ENCODE assay signal across 9 cellular contexts in the genomic region with DNA sequence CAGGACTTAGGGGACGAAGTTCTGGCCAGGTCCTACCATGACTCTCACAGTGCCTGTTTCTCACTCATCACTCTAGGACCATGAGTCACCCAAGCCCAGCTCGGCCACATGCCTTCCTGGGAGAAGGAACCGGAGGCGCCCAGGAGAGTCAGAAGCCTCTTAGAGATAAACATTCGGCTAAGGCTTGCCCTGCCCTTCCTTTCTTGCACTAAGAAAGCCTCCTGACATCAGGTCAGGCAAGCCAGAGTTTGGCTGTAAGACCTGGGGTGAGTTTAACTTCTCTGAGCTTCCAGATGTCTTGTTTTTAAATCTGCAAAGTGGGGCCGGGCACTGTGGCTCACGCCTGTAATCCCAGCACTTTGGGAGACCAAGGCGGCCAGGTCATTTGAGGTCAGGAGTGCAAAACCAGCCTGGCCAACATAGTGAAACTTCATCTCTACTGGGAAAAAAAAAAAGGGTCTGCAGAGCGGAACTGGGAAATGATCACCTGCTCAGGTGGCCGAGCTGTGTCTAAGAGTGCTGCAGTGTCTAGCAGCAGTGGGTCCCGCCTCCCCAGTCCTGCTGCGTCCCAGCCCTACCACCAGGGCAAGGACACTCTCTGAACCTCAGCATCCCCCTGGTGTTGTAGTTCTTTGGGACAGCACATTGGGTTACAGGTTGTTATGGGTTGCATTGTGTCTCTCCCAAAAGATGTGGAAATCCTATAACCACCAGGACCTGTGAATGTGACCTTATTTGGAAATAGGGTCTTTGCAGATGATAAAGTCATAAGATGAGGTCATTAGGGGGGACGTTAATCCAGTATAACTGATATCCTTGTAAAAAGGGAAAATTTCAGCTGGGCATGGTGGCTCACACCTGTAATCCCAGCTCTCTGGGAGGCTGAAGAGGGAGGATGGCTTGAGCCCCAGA. TPM values are rescaled to one million over a fixed set of nuclear protein-coding genes. Genes with fewer than 3 reads are reported as not detected.
DNase-seq lines count a peak whose midpoint lies in the region; ATAC-seq, FAIRE-seq and TF ChIP-seq lines count a peak whose summit lies in the region.
"Had no signal": no experiment of that assay in that cellular context is flagged by ENCODE, and none has a peak within 500 bp of the region (broad histone marks: within the 10 kb centered on the region; RNA-seq: fewer than 3 reads in every experiment).

No MANE protein-coding gene starts in this region.

- H3K9me3 ChIP-seq in H9 (ENCODE audit: control insufficient read depth, low read depth, low read length) (no peaks in the 10 kb centered on the region), kidney (ENCODE audit: control insufficient read depth in 1 of 2, low read length in 2 of 2) (no peaks in the 10 kb centered on the region), colonic mucosa (no peaks in the 10 kb centered on the region)

- intact Hi-C loops in activated T-helper 1 cell treated with anti-CD3 and anti-CD28 coated beads, Interleukin-12 subunit alpha, Interleukin-12 subunit beta, Interleukin-2, Interleukin-4 antibody, amounts not matched to agents 30 ng/mL and 10 ng/mL and 1 ng/mL, durations not matched to agents 14 hours and 24 hours and 36 hours (cut with micrococcal nuclease): loop anchor here (5.0 kb wide), 2 partner anchors 157 to 1033 kb away; partner anchors contain the start of gene RRM1
- intact Hi-C loops in kidney (cut with DNase I): no loop called here
- intact Hi-C loops in colonic mucosa (cut with DNase I): no loop called here

- FAIRE-seq in kidney (lab: Jason Lieb, UNC): no peak
- FAIRE-seq: TTC549 had no signal

- H2BK120ac ChIP-seq in H9 (ENCODE audit: low read depth, low read length, poor library complexity, severe bottlenecking): no peak overlapping the region

- no peak overlapping the region for H2AK5ac ChIP-seq in H9 (ENCODE audit: insufficient read length, low read length)

- no peaks in the 10 kb centered on the region; the same call in 1 of the 2 replicates for H3K4me1 ChIP-seq in H9 (ENCODE audit: insufficient read depth, low read length)
- peaks cover 5 to 6% of the 10 kb centered on the region in 2 donors for H3K4me1 ChIP-seq in kidney (ENCODE audit: control insufficient read depth in 1 of 2, insufficient read depth in 1 of 2, low read depth in 1 of 2, low read length in 2 of 2)
- peaks cover 6% of the 10 kb centered on the region for H3K4me1 ChIP-seq in colonic mucosa

- H3K23me2 ChIP-seq in H9 (ENCODE audit: insufficient read length, low read depth, low read length, poor library complexity, severe bottlenecking): peaks cover 5% of the 10 kb centered on the region

- no peaks in the 10 kb centered on the region for H4K20me1 ChIP-seq in H9 (ENCODE audit: control insufficient read depth, insufficient read depth, insufficient read length)

- no peak overlapping the region for H3K4me2 ChIP-seq in H9 (ENCODE audit: insufficient read depth, insufficient read length, low read length)

- H3K36me3 ChIP-seq in kidney (ENCODE audit: control insufficient read depth in 1 of 2, insufficient read depth in 2 of 2, low read length in 2 of 2): no peaks in the 10 kb centered on the region
- no peaks in the 10 kb centered on the region for H3K36me3 ChIP-seq in colonic mucosa

- H3K27me3 ChIP-seq in H9 (ENCODE audit: insufficient read depth, low read length) (no peaks in the 10 kb centered on the region), colonic mucosa (no peaks in the 10 kb centered on the region)

- peaks cover 8 to 15% (median 13%) of the 10 kb centered on the region in 3 experiments for H3K36me3 Mint-ChIP-seq in H9 (ENCODE audit: insufficient read depth in 1 of 3, low read depth in 3 of 3)
- peaks cover 15% of the 10 kb centered on the region for H3K36me3 Mint-ChIP-seq in activated T-helper 1 cell treated with anti-CD3 and anti-CD28 coated beads, Interleukin-12 subunit alpha, Interleukin-12 subunit beta, Interleukin-2, Interleukin-4 antibody, amounts not matched to agents 30 ng/mL and 10 ng/mL and 1 ng/mL, durations not matched to agents 14 hours and 24 hours and 36 hours (ENCODE audit: low read depth)

- H3K79me2 ChIP-seq in H9 (ENCODE audit: insufficient read depth, low read length): peaks cover 20% of the 10 kb centered on the region; the same call in 1 of the 2 replicates

- H3K9me3 Mint-ChIP-seq in H9: no peaks in the 10 kb centered on the region
- H3K9me3 Mint-ChIP-seq in activated T-helper 1 cell treated with anti-CD3 and anti-CD28 coated beads, Interleukin-12 subunit alpha, Interleukin-12 subunit beta, Interleukin-2, Interleukin-4 antibody, amounts not matched to agents 30 ng/mL and 10 ng/mL and 1 ng/mL, durations not matched to agents 14 hours and 24 hours and 36 hours: no peaks in the 10 kb centered on the region

- H3K23ac ChIP-seq in H9 (ENCODE audit: insufficient read length, low read depth, low read length): no peak overlapping the region

- peak overlapping the region in 1 of 3 experiments; percentile 39; a peak in 1 of 7 replicates for H3K27ac Mint-ChIP-seq in H9
- no peak overlapping the region for H3K27ac Mint-ChIP-seq in activated T-helper 1 cell treated with anti-CD3 and anti-CD28 coated beads, Interleukin-12 subunit alpha, Interleukin-12 subunit beta, Interleukin-2, Interleukin-4 antibody, amounts not matched to agents 30 ng/mL and 10 ng/mL and 1 ng/mL, durations not matched to agents 14 hours and 24 hours and 36 hours

- peaks cover 4% of the 10 kb centered on the region for H3K79me1 ChIP-seq in H9 (ENCODE audit: insufficient read depth, low read depth, low read length, poor library complexity, severe bottlenecking)

- H3K4me3 Mint-ChIP-seq in H9: peak overlapping the region in 1 of 2 experiments; percentile 58; a peak in 2 of 5 replicates
- peak overlapping the region; percentile 54 for H3K4me3 Mint-ChIP-seq in activated T-helper 1 cell treated with anti-CD3 and anti-CD28 coated beads, Interleukin-12 subunit alpha, Interleukin-12 subunit beta, Interleukin-2, Interleukin-4 antibody, amounts not matched to agents 30 ng/mL and 10 ng/mL and 1 ng/mL, durations not matched to agents 14 hours and 24 hours and 36 hours

- H2BK12ac ChIP-seq in H9 (ENCODE audit: insufficient read length, low read depth, low read length): no peak overlapping the region

- no peaks in the 10 kb centered on the region; the same call in 1 of the 2 replicates for H3K27me3 Mint-ChIP-seq in H9 (ENCODE audit: low read depth)
- peaks cover 3% of the 10 kb centered on the region for H3K27me3 Mint-ChIP-seq in activated T-helper 1 cell treated with anti-CD3 and anti-CD28 coated beads, Interleukin-12 subunit alpha, Interleukin-12 subunit beta, Interleukin-2, Interleukin-4 antibody, amounts not matched to agents 30 ng/mL and 10 ng/mL and 1 ng/mL, durations not matched to agents 14 hours and 24 hours and 36 hours (ENCODE audit: insufficient read depth)

- no peak overlapping the region for H3T11ph ChIP-seq in H9 (ENCODE audit: low read length)

- TF ChIP-seq CTCF in AG09309 (IDR thresholded peaks at IDR 0.05; ENCODE audit: control insufficient read depth, insufficient read depth, low read depth, low read length, missing control alignments): peak; percentile 7
- TF ChIP-seq CTCF in H9 (conservative IDR thresholded peaks at IDR 0.05): peak; percentile 52
- TF ChIP-seq CTCF in kidney (IDR thresholded peaks at IDR 0.05; ENCODE audit: borderline replicate concordance, extremely low read depth, insufficient read depth): no peak
- no peak for TF ChIP-seq CTCF in colonic mucosa (IDR thresholded peaks at IDR 0.05)

- no peak overlapping the region for H2AFZ ChIP-seq in H9 (ENCODE audit: low read length)

- no peak overlapping the region for H3K4me3 ChIP-seq in AG09309 (ENCODE audit: control insufficient read depth, low read depth, low read length)
- no peak overlapping the region for H3K4me3 ChIP-seq in kidney (ENCODE audit: low read length in 2 of 2)
- no peak overlapping the region for H3K4me3 ChIP-seq in colonic mucosa

- no peak overlapping the region for H3K18ac ChIP-seq in H9 (ENCODE audit: insufficient read length, low read depth, low read length)

- no peak overlapping the region for H3K4ac ChIP-seq in H9 (ENCODE audit: low read depth, low read length)

- WGBS in H9 (ENCODE audit: extremely low coverage, insufficient read length, low lambda C conversion rate): no CpG with 5 or more reads among the region's 13 CpGs

- no peak overlapping the region for H4K8ac ChIP-seq in H9 (replicated peaks; ENCODE audit: insufficient read length, low read depth, low read length)

- no peak overlapping the region for H4K91ac ChIP-seq in H9 (ENCODE audit: insufficient read length, low read depth, low read length)

- no peak overlapping the region for H2BK20ac ChIP-seq in H9 (ENCODE audit: low read depth, low read length, poor library complexity, severe bottlenecking)

- no peak overlapping the region for H2BK5ac ChIP-seq in H9 (ENCODE audit: insufficient read length, low read length)

- H3K27ac ChIP-seq in H9 (ENCODE audit: insufficient read length, low read depth, low read length) (no peak overlapping the region), kidney (ENCODE audit: low read depth in 2 of 2, low read length in 2 of 2) (no peak overlapping the region), colonic mucosa (no peak overlapping the region)

- peaks cover 35 to 42% of the 10 kb centered on the region in 2 experiments for H3K4me1 Mint-ChIP-seq in H9
- peaks cover 33% of the 10 kb centered on the region for H3K4me1 Mint-ChIP-seq in activated T-helper 1 cell treated with anti-CD3 and anti-CD28 coated beads, Interleukin-12 subunit alpha, Interleukin-12 subunit beta, Interleukin-2, Interleukin-4 antibody, amounts not matched to agents 30 ng/mL and 10 ng/mL and 1 ng/mL, durations not matched to agents 14 hours and 24 hours and 36 hours (ENCODE audit: low read depth)

- H3K56ac ChIP-seq in H9 (ENCODE audit: insufficient read length, low read depth, low read length): no peak overlapping the region

- H2BK15ac ChIP-seq in H9 (ENCODE audit: low read depth, low read length): no peak overlapping the region

- no peak overlapping the region for H3K9ac ChIP-seq in H9 (ENCODE audit: extremely low read depth, insufficient read length, low read length)
- no peak overlapping the region for H3K9ac ChIP-seq in kidney (ENCODE audit: low read length in 2 of 2)
- no peak overlapping the region for H3K9ac ChIP-seq in colonic mucosa (ENCODE audit: low read depth in 2 of 2, low read length in 2 of 2)

- DNase-seq in AG09309 (ENCODE audit: low read depth) (peak; percentile 51), H9 (peak; percentile 71), kidney (peak; percentile 59), NCI-H774 (lab: John Stamatoyannopoulos, UW) (no peak), colonic mucosa (no peak)
- no peak for DNase-seq in activated T-helper 1 cell treated with anti-CD3 and anti-CD28 coated beads, Interleukin-12 subunit alpha, Interleukin-12 subunit beta, Interleukin-2, Interleukin-4 antibody, amounts not matched to agents 30 ng/mL and 10 ng/mL and 1 ng/mL, durations not matched to agents 14 hours and 24 hours and 36 hours (ENCODE audit: low spot score)

- no peak overlapping the region for H3K14ac ChIP-seq in H9 (ENCODE audit: insufficient read depth, low read length)

- ATAC-seq in HG03457 (IDR thresholded peaks at IDR 0.05; ENCODE audit: unreplicated experiment) (no peak), GM19035 (IDR thresholded peaks at IDR 0.05; ENCODE audit: unreplicated experiment) (no peak)

- H4K5ac ChIP-seq in H9 (ENCODE audit: insufficient read length, low read depth, low read length): no peak overlapping the region

RNA-seq across cellular contexts. Expression of gene CARS1, which starts 1.8 kb away (rescaled TPM):
- total RNA-seq in H9 (2021) (82.5 and 92.3 TPM in 2 replicates), kidney (49.5 TPM), colonic mucosa (10 to 100 TPM; 48.4 to 74.3 TPM)
- 60.5 and 63.6 TPM in 2 replicates for total RNA-seq in activated T-helper 1 cell treated with anti-CD3 and anti-CD28 coated beads, Interleukin-12 subunit alpha, Interleukin-12 subunit beta, Interleukin-2, Interleukin-4 antibody, amounts not matched to agents 30 ng/mL and 10 ng/mL and 1 ng/mL, durations not matched to agents 14 hours and 24 hours and 36 hours
- 26.5 TPM for polyA plus RNA-seq in kidney (ENCODE audit: insufficient read depth, low read depth, low replicate concordance)

Comparison
In these comparisons a context has a peak if more than half of its experiments do, and no peak if none do; other contexts are left out.
1. DNase-seq: peak in AG09309 (single experiment), H9 (single experiment) and kidney (single experiment); none in activated T-helper 1 cell treated with anti-CD3 and anti-CD28 coated beads, Interleukin-12 subunit alpha, Interleukin-12 subunit beta, Interleukin-2, Interleukin-4 antibody, amounts not matched to agents 30 ng/mL and 10 ng/mL and 1 ng/mL, durations not matched to agents 14 hours and 24 hours and 36 hours (single experiment), NCI-H774 (single experiment) and colonic mucosa (single experiment).
2. CTCF ChIP-seq: peak in AG09309 (single experiment) and H9 (single experiment); none in kidney (single experiment) and colonic mucosa (single experiment).